Comparison of ENCODE assay signal across 8 cellular contexts in the genomic region with DNA sequence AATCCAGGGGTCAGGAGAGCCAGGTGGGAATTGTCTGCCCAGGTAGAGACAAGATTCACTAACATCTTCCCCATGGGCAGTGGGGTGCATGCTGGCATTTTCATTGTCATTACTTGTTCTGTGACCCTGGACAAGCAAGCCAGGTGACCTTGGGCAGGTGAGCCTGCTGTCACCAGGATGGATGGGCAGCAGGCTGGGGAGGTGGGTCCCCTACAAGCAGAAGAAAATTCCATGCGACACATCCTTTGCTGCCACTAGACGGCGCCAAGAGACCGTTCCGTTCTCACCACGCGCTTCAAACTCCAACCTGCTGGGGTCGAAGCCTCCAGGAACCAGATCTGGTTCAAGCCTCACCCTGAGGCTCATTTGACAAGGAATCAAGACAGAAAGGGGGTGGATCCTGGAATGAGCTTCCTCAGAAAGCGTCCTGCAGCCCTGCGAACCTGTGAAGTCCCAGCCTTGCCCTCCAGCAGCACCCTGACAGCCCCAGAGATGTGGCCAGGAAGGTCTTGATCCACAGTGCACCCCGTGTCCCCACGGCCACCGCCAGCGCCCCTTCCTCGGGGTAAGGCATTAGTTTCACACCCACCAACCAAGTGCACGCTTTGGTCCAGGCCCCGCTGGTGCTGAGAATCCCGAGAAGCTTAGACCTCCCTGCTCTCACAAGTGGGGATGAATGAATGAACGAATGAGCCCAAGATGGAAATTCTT. TPM values are rescaled to one million over a fixed set of nuclear protein-coding genes. Genes with fewer than 3 reads are reported as not detected.
A peak's percentile ranks its signal among the peaks of the same experiment; 100 is the strongest.
DNase-seq lines count a peak whose midpoint lies in the region; ATAC-seq, FAIRE-seq and TF ChIP-seq lines count a peak whose summit lies in the region.

No MANE protein-coding gene starts in this region.

- H3K9me3 ChIP-seq in right atrium auricular region: no peaks in the 10 kb centered on the region

- H3K4me1 ChIP-seq in right atrium auricular region: peaks cover 0 to 26% of the 10 kb centered on the region in 2 donors

- no peak overlapping the region for H3K27ac ChIP-seq in right atrium auricular region

- no peaks in the 10 kb centered on the region for H3K36me3 ChIP-seq in right atrium auricular region

- ATAC-seq in HG02885 (IDR thresholded peaks at IDR 0.05; ENCODE audit: poor library complexity, unreplicated experiment) (no peak), GM21526 (IDR thresholded peaks at IDR 0.05; ENCODE audit: low FRiP score, unreplicated experiment) (no peak)

- H3K27me3 ChIP-seq in right atrium auricular region: no peaks in the 10 kb centered on the region

- DNase-seq in GM12891 (ENCODE audit: insufficient read length, low spot score) (no peak), NCI-H2081 treated with DMSO at 0.1 percent for 48 hours (lab: John Stamatoyannopoulos, UW) (peak; percentile 69), T-helper 22 cell (ENCODE audit: low read depth) (peak; percentile 36), amygdala (lab: John Stamatoyannopoulos, UW) (peak in 46 of 56 donors; percentile 8 to 78 (median 40)), right atrium auricular region (ENCODE audit: low spot score) (peak; percentile 75), retinal pigment epithelial cell (ENCODE audit: low read depth) (no peak)

- FAIRE-seq in GM12891 (lab: Jason Lieb, UNC): peak; percentile 83

- TF ChIP-seq CTCF in right atrium auricular region (IDR thresholded peaks at IDR 0.05) (peak; percentile 77 to 92), retinal pigment epithelial cell (conservative IDR thresholded peaks at IDR 0.05; ENCODE audit: low read depth, low read length) (peak; percentile 90)

- no peak overlapping the region for H3K4me3 ChIP-seq in right atrium auricular region
- H3K4me3 ChIP-seq in retinal pigment epithelial cell (ENCODE audit: low read length): no peak overlapping the region

- no peak for TF ChIP-seq POLR2A in GM12891 (IDR thresholded peaks at IDR 0.05; ENCODE audit: low read depth, low read length)

TF ChIP-seq in GM12891, 5 proteins besides CTCF, POLR2A, EP300 and RAD21:
- TF ChIP-seq POU2F2 (IDR thresholded peaks at IDR 0.05; ENCODE audit: low read depth, low read length) (peak; percentile 41; the same call in 1 of the 2 replicates), TAF1 (IDR thresholded peaks at IDR 0.05; ENCODE audit: low read depth, low read length) (no peak)

RNA-seq across cellular contexts. Expression of a gene that starts 3.2 kb away (rescaled TPM):
- 67.4 TPM for polyA plus RNA-seq in GM12891 (2012; ENCODE audit: low read depth, missing spikeins)
- 100 to 1,000 TPM; 388 to 445 TPM for total RNA-seq in right atrium auricular region

Comparison
In these comparisons a context has a peak if more than half of its experiments do, and no peak if none do; other contexts are left out.
1. DNase-seq: peak in NCI-H2081 treated with DMSO at 0.1 percent for 48 hours (single experiment), T-helper 22 cell (single experiment), amygdala (46 of 56) and right atrium auricular region (single experiment); none in GM12891 (single experiment) and retinal pigment epithelial cell (single experiment).